9 cellular contexts compared by ENCODE assay signal in genomic region chr2:69945447-69945846, GRCh38. TPM values are rescaled to one million over a fixed set of nuclear protein-coding genes. Genes with fewer than 3 reads are reported as not detected.
DNase-seq lines count a peak whose midpoint lies in the region; ATAC-seq, FAIRE-seq and TF ChIP-seq lines count a peak whose summit lies in the region.
"Had no signal": no experiment of that assay in that cellular context is flagged by ENCODE, and none has a peak within 500 bp of the region (broad histone marks: within the 10 kb centered on the region; RNA-seq: fewer than 3 reads in every experiment).

No MANE protein-coding gene starts in this region.

- H3K27ac Mint-ChIP-seq in activated naive CD4-positive, alpha-beta T cell treated with anti-CD3 and anti-CD28 coated beads, Interleukin-2, amount 50 U/mL, for 72 hours: peak overlapping the region; percentile 78 to 94

- H3K9ac ChIP-seq in BLaER1 (no peak overlapping the region), HepG2 (ENCODE audit: insufficient read depth, low read depth, low read length) (no peak overlapping the region)

- no peak for TF ChIP-seq RAD21 in HepG2 (CRISPR knock-in tag; IDR thresholded peaks at IDR 0.05)

- no peak overlapping the region for H2AFZ ChIP-seq in HepG2 (ENCODE audit: low read length)

- H4K20me1 ChIP-seq in BLaER1 (no peaks in the 10 kb centered on the region), HepG2 (ENCODE audit: insufficient read depth, low read length) (no peaks in the 10 kb centered on the region)

- H3K4me1 ChIP-seq in BLaER1: peaks cover 25% of the 10 kb centered on the region
- H3K4me1 ChIP-seq in HepG2 (ENCODE audit: insufficient read depth, low read length): peaks cover 44% of the 10 kb centered on the region

- no TSS peak for BruUV-seq in HepG2 (replicated peaks; lab: Mats Ljungman, UMichigan)

- intact Hi-C loops in HepG2 (cut with micrococcal nuclease; ENCODE audit: unreplicated experiment): no loop called here

- no peak for FAIRE-seq in HepG2 (lab: Jason Lieb, UNC)

- H3K27me3 ChIP-seq in BLaER1 (no peaks in the 10 kb centered on the region), HepG2 (ENCODE audit: control insufficient read depth in 1 of 2, insufficient read depth in 2 of 2, low read length in 2 of 2) (no peaks in the 10 kb centered on the region)

- H3K36me3 Mint-ChIP-seq in activated naive CD4-positive, alpha-beta T cell treated with anti-CD3 and anti-CD28 coated beads, Interleukin-2, amount 50 U/mL, for 72 hours: peaks cover 5 to 15% of the 10 kb centered on the region in 2 donors

- POLR2A ChIA-PET in HepG2 (lab: Yijun Ruan, JAX): interaction anchor here (1.0 to 5.1 kb wide), 3 partner anchors 12 to 198 kb away, joined by 4 to 77 read pairs (median 22); partner anchors contain the start of gene MXD1

- TF ChIP-seq CTCF in HepG2 (CRISPR knock-in tag; IDR thresholded peaks at IDR 0.05): no peak

- CTCF ChIA-PET in HepG2 (lab: Yijun Ruan, JAX; ENCODE audit: low intra/inter-chr PET ratio, low total read pairs): no interaction called here

- H3K79me2 ChIP-seq in HepG2 (ENCODE audit: insufficient read depth, low read length): no peaks in the 10 kb centered on the region

- H3K4me2 ChIP-seq in BLaER1 (no peak overlapping the region), HepG2 (ENCODE audit: low read depth, low read length) (no peak overlapping the region)

- H3K36me3 ChIP-seq in BLaER1: peaks cover 14% of the 10 kb centered on the region; the same call in 1 of the 2 replicates
- H3K36me3 ChIP-seq in HepG2 (replicated peaks in 1 of 2; ENCODE audit: control insufficient read depth in 1 of 2, insufficient read depth in 2 of 2, low read length in 2 of 2): peaks cover 2 to 4% of the 10 kb centered on the region in 2 experiments; a peak in 4 of 5 replicates

- in situ Hi-C loops in HepG2 (cut with HindIII; ENCODE audit: extremely low pct_ligation_motif_present, low pct_unique_long_range_greater_than_20kb): no loop called here

- DNase-seq in M059J (ENCODE audit: low read depth) (peak; percentile 36), HepG2 (ENCODE audit: low spot score) (no peak), activated gamma-delta T cell (lab: John Stamatoyannopoulos, UW) (no peak)
- no peak for DNase-seq in activated naive CD4-positive, alpha-beta T cell treated with anti-CD3 and anti-CD28 coated beads, Interleukin-2, amount 50 U/mL, for 72 hours (ENCODE audit: low spot score in 2 of 2)
- DNase-seq in stimulated activated CD4-positive, alpha-beta T cell treated with anti-CD3 and anti-CD28 coated beads, Interleukin-12 subunit alpha, Interleukin-12 subunit beta, amount 100 ng/mL, for 4 hours: no peak
- DNase-seq: NCI-H526 had no signal

- H3K27ac ChIP-seq in BLaER1 (peak overlapping the region; percentile 43; the same call in 1 of the 2 replicates), HepG2 (ENCODE audit: extremely low read length, insufficient read depth, low read length) (no peak overlapping the region)

- no peak for TF ChIP-seq POLR2A in HepG2 (IDR thresholded peaks at IDR 0.05; ENCODE audit: insufficient read depth in 1 of 2, low read depth in 2 of 2, low read length in 2 of 2)

- ATAC-seq in activated naive CD4-positive, alpha-beta T cell treated with anti-CD3 and anti-CD28 coated beads, Interleukin-2, amount 50 U/mL, for 72 hours: peak in 1 of 2 donors; percentile 51
- ATAC-seq in HepG2 (no peak), GM19395 (IDR thresholded peaks at IDR 0.05; ENCODE audit: unreplicated experiment) (no peak), GM19023 (IDR thresholded peaks at IDR 0.05; ENCODE audit: unreplicated experiment) (no peak)

- no peaks in the 10 kb centered on the region for H3K9me3 Mint-ChIP-seq in activated naive CD4-positive, alpha-beta T cell treated with anti-CD3 and anti-CD28 coated beads, Interleukin-2, amount 50 U/mL, for 72 hours

- TF ChIP-seq EP300 in HepG2 (IDR thresholded peaks at IDR 0.05; ENCODE audit: low read depth in 2 of 2, low read length in 2 of 2): no peak
- no peak for TF ChIP-seq EP300 in HepG2 (CRISPR knock-in tag; IDR thresholded peaks at IDR 0.05; ENCODE audit: borderline replicate concordance)

- WGBS in HepG2 (ENCODE audit: low lambda C conversion rate): 96% methylated on average over 8 of the region's 8 CpGs

- H3K4me3 ChIP-seq in BLaER1: no peak overlapping the region
- H3K4me3 ChIP-seq in HepG2 (replicated peaks in 1 of 3; ENCODE audit: insufficient read depth in 1 of 3, low read depth in 2 of 3, low read length in 3 of 3): no peak overlapping the region

- no peaks in the 10 kb centered on the region for H3K9me3 ChIP-seq in BLaER1
- no peaks in the 10 kb centered on the region for H3K9me3 ChIP-seq in HepG2 (ENCODE audit: low read length)

RNA-seq across cellular contexts. Expression of gene ASPRV1, which starts 16.0 kb away (rescaled TPM):
- total RNA-seq in M059J (2014; rRNA removed; shearing (Covaris generic)): 0.15 and 0.49 TPM in 2 replicates
- total RNA-seq in activated naive CD4-positive, alpha-beta T cell treated with anti-CD3 and anti-CD28 coated beads, Interleukin-2, amount 50 U/mL, for 72 hours: 1 to 10 TPM; 1.5 TPM
- 0.40 and 0.42 TPM in 2 replicates for total RNA-seq in HepG2 (2016; rRNA removed; fragmentation: Illumina TruSeq; extraction: Trizol)
- 0.18 TPM in 1 of 2 replicates, not detected in the other for total RNA-seq in HepG2 (2016; cell fraction: cytosol; rRNA removed; fragmentation: Illumina TruSeq; extraction: Trizol; ENCODE audit: low read depth)
- 0.32 and 0.40 TPM in 2 replicates for total RNA-seq in HepG2 (2016; cell fraction: insoluble cytoplasmic fraction; rRNA removed; fragmentation: Illumina TruSeq; extraction: Trizol)
- total RNA-seq in HepG2 (2016; cell fraction: membrane; rRNA removed; fragmentation: Illumina TruSeq; extraction: Trizol): 0.28 and 0.34 TPM in 2 replicates
- 0.47 and 0.50 TPM in 2 replicates for total RNA-seq in HepG2 (2016; cell fraction: nucleus; rRNA removed; fragmentation: Illumina TruSeq; extraction: Trizol)
- polyA plus RNA-seq in HepG2 (2011; rRNA removed): 0.48 and 0.52 TPM in 2 replicates
- 0.38 and 0.47 TPM in 2 replicates for polyA plus RNA-seq in HepG2 (2011; cell fraction: cytosol; rRNA removed)
- 1.1 and 1.8 TPM in 2 replicates for polyA plus RNA-seq in HepG2 (2011; cell fraction: nucleus; rRNA removed)
- 0.42 and 0.52 TPM in 2 replicates for polyA plus RNA-seq in HepG2 (2012)
- polyA plus RNA-seq in HepG2 (2016; cell fraction: cytosol; fragmentation: Illumina TruSeq; extraction: Trizol; ENCODE audit: low read depth): 0.07 TPM in 1 of 2 replicates, not detected in the other
- polyA plus RNA-seq in HepG2 (2016; cell fraction: insoluble cytoplasmic fraction; fragmentation: Illumina TruSeq; extraction: Trizol; ENCODE audit: low read depth): 0.32 and 0.34 TPM in 2 replicates
- 0.09 and 0.24 TPM in 2 replicates for polyA plus RNA-seq in HepG2 (2016; cell fraction: membrane; fragmentation: Illumina TruSeq; extraction: Trizol; ENCODE audit: low read depth)
- 0.92 and 1.1 TPM in 2 replicates for polyA plus RNA-seq in HepG2 (2016; cell fraction: nucleus; fragmentation: Illumina TruSeq; extraction: Trizol; ENCODE audit: insufficient read depth, low read depth)
- 0.14 and 0.48 TPM in 2 replicates for polyA minus RNA-seq in HepG2 (2011; rRNA and poly(A)+ RNA removed; ENCODE audit: low replicate concordance)
- polyA minus RNA-seq in HepG2 (2011; cell fraction: cytosol; rRNA and poly(A)+ RNA removed): 0.26 TPM in 1 of 2 replicates, not detected in the other
- 0.50 and 0.52 TPM in 2 replicates for polyA minus RNA-seq in HepG2 (2011; cell fraction: nucleus; rRNA and poly(A)+ RNA removed)

RNA-seq across cellular contexts. Expression of gene MXD1, which starts 30.5 kb away (rescaled TPM):
- total RNA-seq in M059J (2014; rRNA removed; shearing (Covaris generic)): 2.1 and 5.0 TPM in 2 replicates
- total RNA-seq in activated naive CD4-positive, alpha-beta T cell treated with anti-CD3 and anti-CD28 coated beads, Interleukin-2, amount 50 U/mL, for 72 hours: 10 to 100 TPM; 14.5 to 20.7 TPM
- total RNA-seq in HepG2 (2016; rRNA removed; fragmentation: Illumina TruSeq; extraction: Trizol): 6.4 and 7.7 TPM in 2 replicates
- total RNA-seq in HepG2 (2016; cell fraction: cytosol; rRNA removed; fragmentation: Illumina TruSeq; extraction: Trizol; ENCODE audit: low read depth): 0.61 and 2.0 TPM in 2 replicates
- 6.1 and 7.8 TPM in 2 replicates for total RNA-seq in HepG2 (2016; cell fraction: insoluble cytoplasmic fraction; rRNA removed; fragmentation: Illumina TruSeq; extraction: Trizol)
- total RNA-seq in HepG2 (2016; cell fraction: membrane; rRNA removed; fragmentation: Illumina TruSeq; extraction: Trizol): 3.1 and 3.6 TPM in 2 replicates
- total RNA-seq in HepG2 (2016; cell fraction: nucleus; rRNA removed; fragmentation: Illumina TruSeq; extraction: Trizol): 11.9 and 13.4 TPM in 2 replicates
- polyA plus RNA-seq in HepG2 (2011; rRNA removed): 12.0 and 14.9 TPM in 2 replicates
- 5.2 and 7.3 TPM in 2 replicates for polyA plus RNA-seq in HepG2 (2011; cell fraction: cytosol; rRNA removed)
- polyA plus RNA-seq in HepG2 (2011; cell fraction: nucleus; rRNA removed): 15.4 and 18.9 TPM in 2 replicates
- 6.1 and 8.3 TPM in 2 replicates for polyA plus RNA-seq in HepG2 (2012)
- polyA plus RNA-seq in HepG2 (2016; cell fraction: cytosol; fragmentation: Illumina TruSeq; extraction: Trizol; ENCODE audit: low read depth): 0.19 and 0.38 TPM in 2 replicates
- polyA plus RNA-seq in HepG2 (2016; cell fraction: insoluble cytoplasmic fraction; fragmentation: Illumina TruSeq; extraction: Trizol; ENCODE audit: low read depth): 5.4 and 6.9 TPM in 2 replicates
- 1.2 and 1.5 TPM in 2 replicates for polyA plus RNA-seq in HepG2 (2016; cell fraction: membrane; fragmentation: Illumina TruSeq; extraction: Trizol; ENCODE audit: low read depth)
- polyA plus RNA-seq in HepG2 (2016; cell fraction: nucleus; fragmentation: Illumina TruSeq; extraction: Trizol; ENCODE audit: insufficient read depth, low read depth): 14.2 and 17.0 TPM in 2 replicates
- 5.8 and 5.9 TPM in 2 replicates for polyA minus RNA-seq in HepG2 (2011; rRNA and poly(A)+ RNA removed; ENCODE audit: low replicate concordance)
- 7.4 and 8.8 TPM in 2 replicates for polyA minus RNA-seq in HepG2 (2011; cell fraction: cytosol; rRNA and poly(A)+ RNA removed)
- polyA minus RNA-seq in HepG2 (2011; cell fraction: nucleus; rRNA and poly(A)+ RNA removed): 22.0 and 25.4 TPM in 2 replicates

RNA-seq across cellular contexts. Expression of gene SNRNP27, which starts 51.7 kb away (rescaled TPM):
- 93.9 and 105 TPM in 2 replicates for total RNA-seq in M059J (2014; rRNA removed; shearing (Covaris generic))
- 10 to 100 TPM; 61.4 to 69.4 TPM for total RNA-seq in activated naive CD4-positive, alpha-beta T cell treated with anti-CD3 and anti-CD28 coated beads, Interleukin-2, amount 50 U/mL, for 72 hours
- 54.6 and 80.8 TPM in 2 replicates for total RNA-seq in HepG2 (2016; rRNA removed; fragmentation: Illumina TruSeq; extraction: Trizol)
- 13.0 and 15.2 TPM in 2 replicates for total RNA-seq in HepG2 (2016; cell fraction: cytosol; rRNA removed; fragmentation: Illumina TruSeq; extraction: Trizol; ENCODE audit: low read depth)
- 59.4 and 85.2 TPM in 2 replicates for total RNA-seq in HepG2 (2016; cell fraction: insoluble cytoplasmic fraction; rRNA removed; fragmentation: Illumina TruSeq; extraction: Trizol)
- total RNA-seq in HepG2 (2016; cell fraction: membrane; rRNA removed; fragmentation: Illumina TruSeq; extraction: Trizol): 21.7 and 25.5 TPM in 2 replicates
- 45.4 and 52.3 TPM in 2 replicates for total RNA-seq in HepG2 (2016; cell fraction: nucleus; rRNA removed; fragmentation: Illumina TruSeq; extraction: Trizol)
- polyA plus RNA-seq in HepG2 (2011; rRNA removed): 36.4 and 49.8 TPM in 2 replicates
- 26.3 and 29.3 TPM in 2 replicates for polyA plus RNA-seq in HepG2 (2011; cell fraction: cytosol; rRNA removed)
- polyA plus RNA-seq in HepG2 (2011; cell fraction: nucleus; rRNA removed): 27.6 and 33.0 TPM in 2 replicates
- 40.3 and 60.6 TPM in 2 replicates for polyA plus RNA-seq in HepG2 (2012)
- polyA plus RNA-seq in HepG2 (2016; cell fraction: cytosol; fragmentation: Illumina TruSeq; extraction: Trizol; ENCODE audit: low read depth): 9.1 and 11.0 TPM in 2 replicates
- polyA plus RNA-seq in HepG2 (2016; cell fraction: insoluble cytoplasmic fraction; fragmentation: Illumina TruSeq; extraction: Trizol; ENCODE audit: low read depth): 115 and 135 TPM in 2 replicates
- 21.0 and 25.0 TPM in 2 replicates for polyA plus RNA-seq in HepG2 (2016; cell fraction: membrane; fragmentation: Illumina TruSeq; extraction: Trizol; ENCODE audit: low read depth)
- 62.9 and 71.3 TPM in 2 replicates for polyA plus RNA-seq in HepG2 (2016; cell fraction: nucleus; fragmentation: Illumina TruSeq; extraction: Trizol; ENCODE audit: insufficient read depth, low read depth)
- 4.8 and 7.2 TPM in 2 replicates for polyA minus RNA-seq in HepG2 (2011; rRNA and poly(A)+ RNA removed; ENCODE audit: low replicate concordance)
- polyA minus RNA-seq in HepG2 (2011; cell fraction: cytosol; rRNA and poly(A)+ RNA removed): 23.3 and 24.0 TPM in 2 replicates
- 32.4 and 45.5 TPM in 2 replicates for polyA minus RNA-seq in HepG2 (2011; cell fraction: nucleus; rRNA and poly(A)+ RNA removed)
